31 cellular contexts compared by ENCODE assay signal in the genomic region with DNA sequence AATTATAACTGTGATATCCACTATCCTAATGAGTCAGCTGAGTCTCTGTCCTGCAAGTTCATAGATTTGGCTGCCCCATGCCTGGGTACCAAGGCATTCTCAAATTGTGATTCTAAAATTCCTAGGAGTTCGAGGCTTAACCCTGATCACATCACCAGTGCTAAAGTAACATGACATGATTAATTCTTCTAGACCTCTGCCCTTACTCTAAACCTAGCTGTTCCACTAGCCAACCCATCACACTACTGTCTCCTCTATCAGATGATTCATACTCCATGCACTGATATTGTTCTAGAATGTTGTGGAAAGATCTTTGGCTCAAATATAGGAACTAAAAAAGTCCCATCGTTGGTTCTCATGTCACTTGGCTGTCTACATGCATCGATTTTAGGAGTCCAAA.
"Had no signal": no experiment of that assay in that cellular context is flagged by ENCODE, and none has a peak within 500 bp of the region (broad histone marks: within the 10 kb centered on the region; RNA-seq: fewer than 3 reads in every experiment).

No MANE protein-coding gene starts in this region.

- H3K4me1 ChIP-seq: body of pancreas, breast epithelium, colonic mucosa, gastroesophageal sphincter had no signal

- H3K9me3 ChIP-seq: colonic mucosa had no signal

- H3K27ac ChIP-seq: body of pancreas, breast epithelium, cardiac muscle cell, colonic mucosa, gastroesophageal sphincter, heart right ventricle, WERI-Rb-1 had no signal

- ATAC-seq: activated CD4-positive, CD25-positive, alpha-beta regulatory T cell treated with anti-CD3 and anti-CD28 coated beads, Interleukin-2, amount 50 U/mL, for 24 hours; activated CD8-positive, alpha-beta T cell treated with anti-CD3 and anti-CD28 coated beads for 36 hours; activated T-cell treated with anti-CD3 and anti-CD28 coated beads, Interleukin-2, amount 50 U/mL, for 4 hours; activated T-helper 17 cell treated with anti-CD3 and anti-CD28 coated beads, Interleukin-2, amount 50 U/mL, for 72 hours; body of pancreas; esophagus mucosa; gastroesophageal sphincter; heart right ventricle; T-helper 17 cell had no signal

- H3K36me3 ChIP-seq: breast epithelium, cardiac muscle cell, colonic mucosa, gastroesophageal sphincter, heart right ventricle had no signal

- H3K4me3 ChIP-seq: body of pancreas, breast epithelium, cardiac muscle cell, colonic mucosa, gastroesophageal sphincter, heart right ventricle had no signal

- H3K27me3 ChIP-seq: body of pancreas, breast epithelium, cardiac muscle cell, colonic mucosa, gastroesophageal sphincter, heart right ventricle had no signal

- DNase-seq: activated B cell treated with CpG ODN at 0.5 μM for 24 hours; activated CD4-positive, alpha-beta T cell treated with anti-CD3 and anti-CD28 coated beads for 48 hours; activated CD4-positive, alpha-beta T cell treated with anti-CD3 and anti-CD28 coated beads, Interleukin-2, amount 50 U/mL, for 1 hour; activated CD4-positive, alpha-beta T cell treated with anti-CD3 and anti-CD28 coated beads, Interleukin-2, amount 50 U/mL, for 48 hours; activated CD8-positive, alpha-beta memory T cell treated with anti-CD3 and anti-CD28 coated beads for 24 hours; activated CD8-positive, alpha-beta T cell treated with anti-CD3 and anti-CD28 coated beads for 36 hours; activated effector memory CD4-positive, alpha-beta T cell treated with Interleukin-2 at 50 U/mL for 16 hours; activated gamma-delta T cell treated with Interleukin-2 at 50 U/mL for 16 hours; activated naive CD4-positive, alpha-beta T cell treated with anti-CD3 and anti-CD28 coated beads, Interleukin-2, amount 50 U/mL, for 16 hours; activated naive CD4-positive, alpha-beta T cell treated with Interleukin-2 at 50 U/mL for 16 hours; activated T-cell treated with anti-CD3 and anti-CD28 coated beads, Interleukin-2, amount 50 U/mL, for 4 hours; amniotic stem cell; anterior cingulate cortex; body of pancreas; central memory CD4-positive, alpha-beta T cell; cerebellar nuclear complex; colonic mucosa; effector memory CD4-positive, alpha-beta T cell; endodermal cell; foreskin melanocyte; heart right ventricle; T-helper 1 cell; T-helper 17 cell; T1000; WERI-Rb-1 had no signal
